ENCODE assay signal across 1 cellular context in genomic region chr1:201015551-201016091, GRCh38.
TF ChIP-seq lines count a peak whose summit lies in the region.

No MANE protein-coding gene starts in this region.

TF ChIP-seq in K562, 482 proteins besides CTCF, POLR2A, EP300 and RAD21 (continued from another document and continues in another):
- TF ChIP-seq NKRF (IDR thresholded peaks at IDR 0.05; ENCODE audit: borderline replicate concordance) (no peak), DDX20 (tag; IDR thresholded peaks at IDR 0.05; ENCODE audit: low read depth) (no peak), TCF7 (IDR thresholded peaks at IDR 0.05; ENCODE audit: borderline replicate concordance) (peak; percentile 98), MXI1 (IDR thresholded peaks at IDR 0.05; ENCODE audit: low read depth, low read length) (no peak), ZNF263 (CRISPR knock-in tag; IDR thresholded peaks at IDR 0.05; ENCODE audit: borderline replicate concordance) (no peak), ATF3 (IDR thresholded peaks at IDR 0.05) (peak; percentile 26; the same call in 1 of the 2 replicates), ATF3 (CRISPR knock-in tag; conservative IDR thresholded peaks at IDR 0.05) (no peak), ZNF785 (CRISPR knock-in tag; IDR thresholded peaks at IDR 0.05) (no peak), ZNF79 (CRISPR knock-in tag; IDR thresholded peaks at IDR 0.05; ENCODE audit: low read depth) (no peak), HDAC2 (IDR thresholded peaks at IDR 0.05) (peak; percentile 59), MTA3 (IDR thresholded peaks at IDR 0.05; ENCODE audit: borderline replicate concordance) (peak; percentile 69), JUNB (CRISPR knock-in tag; conservative IDR thresholded peaks at IDR 0.05) (no peak), NFIC (IDR thresholded peaks at IDR 0.05) (peak; percentile 32; the same call in 1 of the 2 replicates), ATF2 (CRISPR knock-in tag; IDR thresholded peaks at IDR 0.05) (no peak), SMARCC2 (IDR thresholded peaks at IDR 0.05; ENCODE audit: low read depth) (peak; percentile 68; the same call in 1 of the 2 replicates), FOXP4 (CRISPR knock-in tag; IDR thresholded peaks at IDR 0.05; ENCODE audit: borderline replicate concordance) (no peak), TEAD4 (IDR thresholded peaks at IDR 0.05; ENCODE audit: low read length) (0 out of 2 replicates have a peak, but pooled peaks have one; percentile 49), TEAD4 (CRISPR knock-in tag; IDR thresholded peaks at IDR 0.05; ENCODE audit: borderline replicate concordance) (no peak), THRA (IDR thresholded peaks at IDR 0.05) (no peak), GATAD2B (IDR thresholded peaks at IDR 0.05; ENCODE audit: borderline replicate concordance) (0 out of 2 replicates have a peak, but pooled peaks have one; percentile 28), SPI1 (IDR thresholded peaks at IDR 0.05; ENCODE audit: borderline replicate concordance, low read depth, low read length) (peak; percentile 81), ARNT (IDR thresholded peaks at IDR 0.05) (no peak), ZNF24 (IDR thresholded peaks at IDR 0.05) (no peak), HMBOX1 (IDR thresholded peaks at IDR 0.05) (no peak; the same call in 1 of the 2 replicates), DACH1 (IDR thresholded peaks at IDR 0.05; ENCODE audit: partially characterized antibody) (peak; percentile 71), HNRNPK (IDR thresholded peaks at IDR 0.05; ENCODE audit: low read depth, low read length, poor library complexity, severe bottlenecking) (no peak), LEF1 (IDR thresholded peaks at IDR 0.05) (peak; percentile 93), NR3C1 (CRISPR knock-in tag; IDR thresholded peaks at IDR 0.05) (no peak), CBX1 (IDR thresholded peaks at IDR 0.05; ENCODE audit: low read depth) (no peak), CEBPZ (IDR thresholded peaks at IDR 0.05; ENCODE audit: borderline replicate concordance, low read depth, low read length) (no peak), TRIM24 (IDR thresholded peaks at IDR 0.05) (peak in 1 of 2 experiments; percentile 32; a peak in 2 of 4 replicates), PTTG1 (tag; IDR thresholded peaks at IDR 0.05; ENCODE audit: low read depth) (no peak), ZNF282 (CRISPR knock-in tag; IDR thresholded peaks at IDR 0.05) (no peak), THRAP3 (IDR thresholded peaks at IDR 0.05; ENCODE audit: borderline replicate concordance) (no peak), MYNN (IDR thresholded peaks at IDR 0.05) (peak; percentile 83), MYNN (CRISPR knock-in tag; IDR thresholded peaks at IDR 0.05) (no peak), ARID3A (IDR thresholded peaks at IDR 0.05; ENCODE audit: borderline replicate concordance, low read depth, low read length) (peak; percentile 78), ZNF717 (CRISPR knock-in tag; IDR thresholded peaks at IDR 0.05) (no peak), ZNF134 (CRISPR knock-in tag; conservative IDR thresholded peaks at IDR 0.05) (no peak), PRDM10 (IDR thresholded peaks at IDR 0.05; ENCODE audit: partially characterized antibody) (peak; percentile 7), RUNX1 (IDR thresholded peaks at IDR 0.05; ENCODE audit: low read depth) (no peak), HMG20A (CRISPR knock-in tag; conservative IDR thresholded peaks at IDR 0.05) (no peak), BCOR (IDR thresholded peaks at IDR 0.05) (peak; percentile 77), ZNF639 (CRISPR knock-in tag; conservative IDR thresholded peaks at IDR 0.05 in 1 of 2, IDR thresholded peaks at IDR 0.05 in 1 of 2) (0 out of 4 replicates have a peak, but pooled peaks of 1 of the 2 experiments have one; percentile 23), ZNF12 (CRISPR knock-in tag; IDR thresholded peaks at IDR 0.05) (no peak), SIN3A (IDR thresholded peaks at IDR 0.05; ENCODE audit: borderline replicate concordance in 2 of 2, control insufficient read depth in 1 of 2, low read depth in 2 of 2, low read length in 2 of 2) (no peak), MCM5 (IDR thresholded peaks at IDR 0.05; ENCODE audit: low read depth) (no peak)
